7 cellular contexts compared by ENCODE assay signal in genomic region chr19:11418518-11419506, GRCh38. TPM values are rescaled to one million over a fixed set of nuclear protein-coding genes. Genes with fewer than 3 reads are reported as not detected.
A peak's percentile ranks its signal among the peaks of the same experiment; 100 is the strongest.
DNase-seq lines count a peak whose midpoint lies in the region; ATAC-seq, FAIRE-seq and TF ChIP-seq lines count a peak whose summit lies in the region.

Gene RGL3, minus strand, starts transcription at chr19:11419314. Its CDS starts 36 bp downstream, at chr19:11419278.

- peak within 1 kb of the TSS; percentile 98 for H3K4me2 ChIP-seq in HCT116 (ENCODE audit: low read length)

- no peak within 1 kb of the TSS for H3K27ac Mint-ChIP-seq in activated naive CD4-positive, alpha-beta T cell treated with anti-CD3 and anti-CD28 coated beads, Interleukin-2, amount 10 ng/mL, durations not matched to agents 7 days and 5 days

- intact Hi-C loops in HCT116 (cut with micrococcal nuclease) (loop anchor here (1.0 kb wide), 1 partner anchor 37 kb away; no protein-coding TSS in a partner anchor), left cardiac atrium (cut with DNase I) (no loop called here)

- TF ChIP-seq POLR2A in HCT116 (IDR thresholded peaks at IDR 0.05; ENCODE audit: borderline replicate concordance, extremely low read depth, insufficient read depth, insufficient read length): no peak

- TF ChIP-seq CTCF in HCT116 (IDR thresholded peaks at IDR 0.05 in 2 of 3, conservative IDR thresholded peaks at IDR 0.05 in 1 of 3; ENCODE audit: borderline replicate concordance in 1 of 3, insufficient read depth in 1 of 3, low read depth in 2 of 3, low read length in 2 of 3): no peak

- peak within 1 kb of the TSS; percentile 99 for H3K27ac ChIP-seq in HCT116 (ENCODE audit: low read depth, low read length)

- CTCF ChIA-PET in HCT116 (lab: Charles Lee): interaction anchor here (1.0 to 2.8 kb wide), 4 partner anchors 16 to 44 kb away, joined by 3 to 40 read pairs (median 9); partner anchors contain the start of genes EPOR, ODAD3 and PRKCSH
- CTCF ChIA-PET in activated naive CD4-positive, alpha-beta T cell treated with anti-CD3 and anti-CD28 coated beads, Interleukin-2, amount 10 ng/mL, durations not matched to agents 7 days and 5 days (lab: Charles Lee): no interaction called here

- H3K79me2 ChIP-seq in HCT116 (ENCODE audit: insufficient read depth, low read length): no peaks in the 10 kb centered on the region

- no peaks in the 10 kb centered on the region for H4K20me1 ChIP-seq in HCT116 (ENCODE audit: insufficient read depth)

- no peak within 1 kb of the TSS for H3K4me3 Mint-ChIP-seq in activated naive CD4-positive, alpha-beta T cell treated with anti-CD3 and anti-CD28 coated beads, Interleukin-2, amount 10 ng/mL, durations not matched to agents 7 days and 5 days

- peak within 1 kb of the TSS; percentile 93 to 99 for H3K4me3 ChIP-seq in HCT116 (replicated peaks in 1 of 2; ENCODE audit: low read depth in 1 of 2, low read length in 2 of 2)

- no peaks in the 10 kb centered on the region for H3K36me3 Mint-ChIP-seq in activated naive CD4-positive, alpha-beta T cell treated with anti-CD3 and anti-CD28 coated beads, Interleukin-2, amount 10 ng/mL, durations not matched to agents 7 days and 5 days

- POLR2A ChIA-PET in HCT116 (lab: Charles Lee): interaction anchor here (0.7 to 3.1 kb wide), 10 partner anchors 12 to 149 kb away, joined by 3 to 15 read pairs (median 6); partner anchors contain the start of genes CCDC159, ELOF1, EPOR and PRKCSH

- peaks cover 38% of the 10 kb centered on the region for H3K4me1 Mint-ChIP-seq in activated naive CD4-positive, alpha-beta T cell treated with anti-CD3 and anti-CD28 coated beads, Interleukin-2, amount 10 ng/mL, durations not matched to agents 7 days and 5 days

- H3K27me3 ChIP-seq in HCT116 (ENCODE audit: insufficient read depth, low read length): no peaks in the 10 kb centered on the region

- no peak for TF ChIP-seq RAD21 in HCT116 (IDR thresholded peaks at IDR 0.05; ENCODE audit: low read depth)

- H3K4me1 ChIP-seq in HCT116 (ENCODE audit: control insufficient read depth in 1 of 2, insufficient read depth in 2 of 2, low read length in 2 of 2): peaks cover 9 to 16% of the 10 kb centered on the region in 2 experiments

- no peak for FAIRE-seq in RCC 7860 (lab: Jason Lieb, UNC)

- H3K9me2 ChIP-seq in HCT116 (ENCODE audit: insufficient read depth): no peaks in the 10 kb centered on the region

- ATAC-seq in HCT116 (peak; percentile 84), left cardiac atrium (peak; percentile 69 to 73), GM19035 (IDR thresholded peaks at IDR 0.05; ENCODE audit: unreplicated experiment) (no peak)

- peaks cover 89% of the 10 kb centered on the region for H3K27me3 Mint-ChIP-seq in activated naive CD4-positive, alpha-beta T cell treated with anti-CD3 and anti-CD28 coated beads, Interleukin-2, amount 10 ng/mL, durations not matched to agents 7 days and 5 days

- H2AFZ ChIP-seq in HCT116 (ENCODE audit: low read depth, low read length, poor library complexity, severe bottlenecking): peak within 1 kb of the TSS; percentile 90

- no peaks in the 10 kb centered on the region for H3K9me3 ChIP-seq in HCT116 (ENCODE audit: control insufficient read depth in 1 of 2, insufficient read depth in 1 of 2, low read depth in 1 of 2, low read length in 2 of 2)

- no peaks in the 10 kb centered on the region for H3K9me3 Mint-ChIP-seq in activated naive CD4-positive, alpha-beta T cell treated with anti-CD3 and anti-CD28 coated beads, Interleukin-2, amount 10 ng/mL, durations not matched to agents 7 days and 5 days

- peaks cover 0 to 4% of the 10 kb centered on the region in 2 experiments; a peak in 1 of 4 replicates for H3K36me3 ChIP-seq in HCT116 (ENCODE audit: control insufficient read depth in 1 of 2, insufficient read depth in 2 of 2, low read length in 2 of 2)

- RAD21 ChIA-PET in HCT116 (lab: Charles Lee; ENCODE audit: low non-redundant PET in 1 of 2, low total read pairs in 2 of 2, uncharacterized antibody in 2 of 2, unreplicated experiment in 2 of 2): interaction anchor here in 1 of 2 experiments (0.5 to 1.5 kb wide), 5 partner anchors 29 to 72 kb away, joined by 3 to 12 read pairs (median 5); no protein-coding TSS in a partner anchor

- BruUV-seq in HCT116 (replicated peaks; lab: Mats Ljungman, UMichigan): TSS peak; percentile 44

- DNase-seq in HCT116 (ENCODE audit: low read depth, low spot score) (no peak), RCC 7860 (ENCODE audit: low spot score) (peak; percentile 17), left cardiac atrium (peak; percentile 71), renal cortical epithelial cell (ENCODE audit: low read depth) (no peak), NK-92 (lab: John Stamatoyannopoulos, UW; ENCODE audit: unreplicated experiment) (no peak)
- no peak for DNase-seq in activated naive CD4-positive, alpha-beta T cell treated with anti-CD3 and anti-CD28 coated beads, Interleukin-2, amount 10 ng/mL, durations not matched to agents 7 days and 5 days

- H3K9ac ChIP-seq in HCT116 (ENCODE audit: low read length): peak within 1 kb of the TSS; percentile 90

TF ChIP-seq in HCT116, 20 proteins besides CTCF, POLR2A, EP300 and RAD21:
- TF ChIP-seq FOSL1 (IDR thresholded peaks at IDR 0.05; ENCODE audit: low read depth): no peak
- no peak for TF ChIP-seq EZH2phosphoT487 (IDR thresholded peaks at IDR 0.05; ENCODE audit: borderline replicate concordance)
- TF ChIP-seq, protein P1, sequence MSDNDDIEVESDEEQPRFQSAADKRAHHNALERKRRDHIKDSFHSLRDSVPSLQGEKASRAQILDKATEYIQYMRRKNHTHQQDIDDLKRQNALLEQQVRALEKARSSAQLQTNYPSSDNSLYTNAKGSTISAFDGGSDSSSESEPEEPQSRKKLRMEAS (IDR thresholded peaks at IDR 0.05): no peak
- peak; percentile 12 for TF ChIP-seq TCF7L2 (IDR thresholded peaks at IDR 0.05; ENCODE audit: borderline replicate concordance, extremely low read depth, insufficient read depth, insufficient read length)
- no peak for TF ChIP-seq SRF (IDR thresholded peaks at IDR 0.05; ENCODE audit: low read depth)
- no peak for TF ChIP-seq ELF1 (IDR thresholded peaks at IDR 0.05; ENCODE audit: borderline replicate concordance, low read depth)
- TF ChIP-seq SP1 (IDR thresholded peaks at IDR 0.05; ENCODE audit: low read depth): no peak
- TF ChIP-seq ZFX (IDR thresholded peaks at IDR 0.05): peak; percentile 69; the same call in 1 of the 2 replicates
- no peak for TF ChIP-seq CEBPB (IDR thresholded peaks at IDR 0.05; ENCODE audit: low read depth)
- TF ChIP-seq POLR2AphosphoS5 (IDR thresholded peaks at IDR 0.05; ENCODE audit: low read depth, low read length): peak; percentile 81
- TF ChIP-seq EGR1 (IDR thresholded peaks at IDR 0.05; ENCODE audit: low read depth): peak; percentile 52
- TF ChIP-seq, protein P2, sequence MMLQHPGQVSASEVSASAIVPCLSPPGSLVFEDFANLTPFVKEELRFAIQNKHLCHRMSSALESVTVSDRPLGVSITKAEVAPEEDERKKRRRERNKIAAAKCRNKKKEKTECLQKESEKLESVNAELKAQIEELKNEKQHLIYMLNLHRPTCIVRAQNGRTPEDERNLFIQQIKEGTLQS (IDR thresholded peaks at IDR 0.05): no peak

RNA-seq across cellular contexts. Expression of gene RGL3, which starts in this region (rescaled TPM):
- total RNA-seq in HCT116 (2021; ENCODE audit: unreplicated experiment) (99.2 TPM), left cardiac atrium (10 to 100 TPM; 11.3 to 15.1 TPM), renal cortical epithelial cell (1.9 and 11.2 TPM in 2 replicates)
- polyA plus RNA-seq in HCT116 (2012): 67.3 and 72.0 TPM in 2 replicates

Comparison
In these comparisons a context has a peak if more than half of its experiments do, and no peak if none do; other contexts are left out.
1. DNase-seq: peak in RCC 7860 (single experiment) and left cardiac atrium (single experiment); none in HCT116 (single experiment), renal cortical epithelial cell (single experiment), NK-92 (single experiment) and activated naive CD4-positive, alpha-beta T cell treated with anti-CD3 and anti-CD28 coated beads, Interleukin-2, amount 10 ng/mL, durations not matched to agents 7 days and 5 days (single experiment).